8 cellular contexts compared by ENCODE assay signal in the genomic region with DNA sequence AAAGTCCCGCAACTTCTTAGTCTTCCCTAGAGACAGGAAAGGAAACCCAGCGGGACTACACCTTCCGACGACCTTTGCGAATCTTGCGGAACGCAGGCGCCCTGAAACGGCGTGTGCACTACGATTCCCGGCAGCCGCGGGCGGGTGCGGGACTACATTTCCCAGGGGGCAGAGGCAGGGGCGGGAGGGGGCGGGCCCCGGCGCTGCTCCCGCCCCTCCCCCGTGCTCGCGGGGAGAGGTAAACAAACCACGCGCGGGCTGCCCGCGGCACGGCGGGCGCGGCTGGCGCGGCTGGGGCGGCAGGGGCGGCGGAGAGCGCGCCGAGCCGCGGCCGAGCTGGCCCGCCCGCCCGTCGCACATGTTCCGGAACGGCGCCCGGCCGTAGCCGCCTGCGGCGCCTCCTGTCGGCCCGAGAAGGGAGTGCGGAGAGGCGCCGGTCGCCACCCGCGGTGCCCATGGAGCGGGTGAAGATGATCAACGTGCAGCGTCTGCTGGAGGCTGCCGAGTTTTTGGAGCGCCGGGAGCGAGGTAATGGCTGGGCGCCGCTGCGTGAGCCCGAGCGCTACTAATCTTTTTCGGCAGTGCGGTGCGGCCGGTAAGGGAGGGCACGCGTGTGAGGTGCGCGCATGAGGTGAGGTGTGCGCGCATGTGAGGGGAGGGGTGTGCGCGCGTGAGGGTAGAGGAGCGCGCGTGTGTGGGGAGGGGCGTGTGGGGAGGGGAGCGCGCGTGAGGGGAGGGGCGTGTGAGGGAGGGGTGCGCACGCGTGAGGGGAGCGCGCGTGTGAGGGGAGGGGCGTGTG. TPM values are rescaled to one million over a fixed set of nuclear protein-coding genes. Genes with fewer than 3 reads are reported as not detected.
DNase-seq lines count a peak whose midpoint lies in the region; ATAC-seq and TF ChIP-seq lines count a peak whose summit lies in the region.

No MANE protein-coding gene starts in this region.

- no peaks in the 10 kb centered on the region for H3K9me3 Mint-ChIP-seq in activated naive CD8-positive, alpha-beta T cell treated with anti-CD3 and anti-CD28 coated beads for 36 hours
- H3K9me3 Mint-ChIP-seq in osteocyte (ENCODE audit: unreplicated experiment), result no peaks in the 10 kb centered on the region

- ATAC-seq in HG02588 (IDR thresholded peaks at IDR 0.05; ENCODE audit: unreplicated experiment), result peak; percentile 64
- peak; percentile 73 for ATAC-seq in Right ventricle myocardium inferior
- peak; percentile 76 for ATAC-seq in thoracic aorta (ENCODE audit: insufficient number of reproducible peaks, low FRiP score, low read depth)

- no peaks in the 10 kb centered on the region for H3K27me3 ChIP-seq in thoracic aorta (replicated peaks; ENCODE audit: insufficient read depth)

- H3K36me3 Mint-ChIP-seq in activated naive CD8-positive, alpha-beta T cell treated with anti-CD3 and anti-CD28 coated beads for 36 hours, result peaks cover 14% of the 10 kb centered on the region
- peaks cover 9% of the 10 kb centered on the region for H3K36me3 Mint-ChIP-seq in osteocyte (ENCODE audit: unreplicated experiment)

- peak overlapping the region; percentile 83 to 85 for H3K27ac ChIP-seq in thoracic aorta

- peaks cover 30 to 67% of the 10 kb centered on the region in 2 donors for H3K4me1 ChIP-seq in thoracic aorta (ENCODE audit: control insufficient read depth in 1 of 2, low read depth in 2 of 2)

- no peaks in the 10 kb centered on the region for H3K9me3 ChIP-seq in thoracic aorta

- peak overlapping the region; percentile 87 for H3K4me3 ChIP-seq in GM08714 (ENCODE audit: low read length)
- peak overlapping the region; percentile 91 for H3K4me3 ChIP-seq in thoracic aorta

- intact Hi-C loops in Right ventricle myocardium inferior (cut with DNase I), result loop anchor here (1.0 to 5.0 kb wide), 6 partner anchors 16 to 339 kb away; partner anchors contain the start of gene ADD3

- DNase-seq in NAMALWA (ENCODE audit: low spot score), result peak; percentile 92
- DNase-seq in SKM-1 (lab: John Stamatoyannopoulos, UW; ENCODE audit: unreplicated experiment), result peak; percentile 66
- DNase-seq in activated naive CD8-positive, alpha-beta T cell treated with anti-CD3 and anti-CD28 coated beads for 36 hours, result peak; percentile 87
- DNase-seq in Right ventricle myocardium inferior (ENCODE audit: missing footprints), result peak; percentile 96
- peak; percentile 96 for DNase-seq in osteocyte (ENCODE audit: extremely low spot score, unreplicated experiment)
- peak; percentile 47 for DNase-seq in thoracic aorta (ENCODE audit: low spot score)

- peaks cover 4% of the 10 kb centered on the region for H3K27me3 Mint-ChIP-seq in activated naive CD8-positive, alpha-beta T cell treated with anti-CD3 and anti-CD28 coated beads for 36 hours
- no peaks in the 10 kb centered on the region for H3K27me3 Mint-ChIP-seq in osteocyte (ENCODE audit: unreplicated experiment)

- H3K4me3 Mint-ChIP-seq in activated naive CD8-positive, alpha-beta T cell treated with anti-CD3 and anti-CD28 coated beads for 36 hours, result peak overlapping the region; percentile 93
- H3K4me3 Mint-ChIP-seq in osteocyte (ENCODE audit: unreplicated experiment), result peak overlapping the region; percentile 97

- H3K36me3 ChIP-seq in thoracic aorta, result peaks cover 5% of the 10 kb centered on the region

- peak; percentile 77 for TF ChIP-seq CTCF in osteocyte (IDR thresholded peaks at IDR 0.05)
- TF ChIP-seq CTCF in thoracic aorta (IDR thresholded peaks at IDR 0.05), result peak; percentile 71

- H3K27ac Mint-ChIP-seq in activated naive CD8-positive, alpha-beta T cell treated with anti-CD3 and anti-CD28 coated beads for 36 hours, result peak overlapping the region; percentile 98
- H3K27ac Mint-ChIP-seq in osteocyte (ENCODE audit: unreplicated experiment), result peak overlapping the region; percentile 95

- H3K4me1 Mint-ChIP-seq in activated naive CD8-positive, alpha-beta T cell treated with anti-CD3 and anti-CD28 coated beads for 36 hours, result peaks cover 53% of the 10 kb centered on the region
- H3K4me1 Mint-ChIP-seq in osteocyte (ENCODE audit: unreplicated experiment), result peaks cover 27% of the 10 kb centered on the region

RNA-seq across cellular contexts. Expression of gene MXI1, which starts 18.6 kb away (rescaled TPM):
- 10 to 100 TPM; 24.4 to 26.7 TPM for total RNA-seq in activated naive CD8-positive, alpha-beta T cell treated with anti-CD3 and anti-CD28 coated beads for 36 hours
- 69.1 TPM for total RNA-seq in Right ventricle myocardium inferior
- 31.9 and 32.2 TPM in 2 replicates for total RNA-seq in osteocyte
- total RNA-seq in thoracic aorta, result 10 to 100 TPM; 87.7 to 92.8 TPM

Comparison
In these comparisons a context has a peak if more than half of its experiments do, and no peak if none do; other contexts are left out.
1. Peak in every context shown above with its lines: DNase-seq, ATAC-seq, H3K4me3 ChIP-seq and H3K27ac ChIP-seq.